Comparison of ENCODE assay signal across 8 cellular contexts in the genomic region with DNA sequence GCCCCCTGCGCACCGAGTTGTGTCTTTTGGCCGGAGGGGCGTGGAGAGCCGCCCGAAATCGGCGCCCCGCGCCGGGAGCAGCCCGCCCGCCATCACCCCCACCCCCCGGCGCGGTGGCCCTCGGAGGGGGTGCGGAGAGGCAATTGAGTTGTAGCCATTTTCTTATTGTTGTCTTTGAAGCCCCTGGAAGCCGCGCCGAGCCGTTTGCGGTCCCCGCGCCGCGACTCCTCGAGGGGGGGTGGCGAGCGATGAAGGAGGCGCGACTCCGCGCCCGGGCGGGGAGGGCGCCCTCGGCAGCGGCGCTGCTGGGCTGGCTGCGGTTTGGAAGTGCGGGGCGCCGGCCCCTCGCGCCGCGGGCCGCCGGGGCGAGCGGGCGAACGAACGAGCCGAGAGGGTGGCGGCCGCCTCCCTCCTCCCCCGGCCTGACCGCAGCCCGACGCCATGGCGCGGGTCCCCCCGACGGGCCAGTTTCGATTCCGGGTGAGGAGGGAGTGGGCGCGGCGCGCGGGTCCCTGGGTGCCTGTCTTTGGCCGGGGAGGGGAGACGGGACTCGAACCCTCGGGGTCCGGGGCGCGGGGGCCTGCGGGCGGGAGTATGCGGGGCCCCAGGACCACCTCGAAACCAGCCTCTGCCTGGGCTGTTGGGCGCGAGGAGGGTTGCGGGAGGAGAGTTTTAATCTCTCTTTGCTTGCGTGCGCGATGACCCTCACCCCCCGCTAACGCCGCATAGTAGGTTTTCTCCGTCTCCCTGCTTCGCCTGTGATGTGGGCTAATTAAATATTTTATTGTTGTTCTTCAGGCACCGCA. TPM values are rescaled to one million over a fixed set of nuclear protein-coding genes. Genes with fewer than 3 reads are reported as not detected.
DNase-seq lines count a peak whose midpoint lies in the region; ATAC-seq, FAIRE-seq and TF ChIP-seq lines count a peak whose summit lies in the region.

No MANE protein-coding gene starts in this region.

- 0 to 1% methylated on average over 29 to 77 of the region's 96 CpGs for WGBS in lower leg skin, 2 donors

- CTCF ChIA-PET in A673 (lab: Charles Lee), result no interaction called here

- no peaks in the 10 kb centered on the region for H3K27me3 ChIP-seq in A673 (replicated peaks; ENCODE audit: insufficient read depth, low read depth, low read length, poor library complexity)

- no peaks in the 10 kb centered on the region for H3K36me3 ChIP-seq in A673 (ENCODE audit: insufficient read depth, low read length, poor library complexity, severe bottlenecking)

- ATAC-seq in HG02970 (IDR thresholded peaks at IDR 0.05; ENCODE audit: low FRiP score, unreplicated experiment), result no peak

- DNase-seq in A673 (ENCODE audit: low spot score) (peak; percentile 51), H54 (ENCODE audit: insufficient read length, low spot score) (peak; percentile 33), lower leg skin (ENCODE audit: low spot score in 2 of 2) (peak; percentile 25 to 92), NCI-H774 (lab: John Stamatoyannopoulos, UW) (no peak)
- peak; percentile 50 for DNase-seq in activated CD4-positive, alpha-beta T cell treated with anti-CD3 and anti-CD28 coated beads for 1 hour
- DNase-seq in stimulated activated CD4-positive, alpha-beta T cell treated with anti-CD3 and anti-CD28 coated beads, TNF-alpha, amount 100 ng/mL, for 48 hours (ENCODE audit: low read depth in 3 of 3), result peak in 2 of 3 donors; percentile 14 to 26

- TF ChIP-seq POLR2A in H54 (IDR thresholded peaks at IDR 0.05; ENCODE audit: low read depth, low read length) (no peak), lower leg skin (IDR thresholded peaks at IDR 0.05) (no peak)

- H3K4me1 ChIP-seq in A673 (ENCODE audit: insufficient read depth, low read length, poor library complexity, severe bottlenecking), result peaks cover 17% of the 10 kb centered on the region

- no peaks in the 10 kb centered on the region for H3K9me3 ChIP-seq in A673 (ENCODE audit: low read depth, low read length, poor library complexity, severe bottlenecking)

- FAIRE-seq in H54 (lab: Jason Lieb, UNC), result no peak

- POLR2A ChIA-PET in A673 (lab: Charles Lee; ENCODE audit: low non-redundant PET), result no interaction called here

- H3K27ac ChIP-seq in A673 (ENCODE audit: low read depth, low read length, poor library complexity, severe bottlenecking) (peak overlapping the region; percentile 60), cingulate gyrus (ENCODE audit: low read depth, low read length) (peak overlapping the region; percentile 80)

- no TSS peak for BruUV-seq in A673 (replicated peaks; lab: Mats Ljungman, UMichigan)

- intact Hi-C loops in A673 (cut with micrococcal nuclease; ENCODE audit: unreplicated experiment) (loop anchor here (1.0 to 10.0 kb wide), 2 partner anchors 51 to 332 kb away; no protein-coding TSS in a partner anchor), lower leg skin (cut with DNase I; ENCODE audit: low total_unique reads) (no loop called here)

- peak overlapping the region; percentile 89 for H3K4me3 ChIP-seq in A673 (ENCODE audit: low read depth, low read length, poor library complexity, severe bottlenecking)
- H3K4me3 ChIP-seq in lower leg skin (ENCODE audit: low read depth, poor library complexity, severe bottlenecking), result peak overlapping the region; percentile 83

- TF ChIP-seq CTCF in A673 (conservative IDR thresholded peaks at IDR 0.05; ENCODE audit: low read depth, low read length) (no peak), lower leg skin (IDR thresholded peaks at IDR 0.05) (no peak)

RNA-seq across cellular contexts. Expression of a gene that starts 1.3 kb away (rescaled TPM):
- total RNA-seq in A673 (2021) (21.3 and 24.3 TPM in 2 replicates), lower leg skin (10 to 100 TPM; 46.8 to 97.9 (median 54.1) TPM)
